Comparison of ENCODE assay signal across 10 cellular contexts in the genomic region with DNA sequence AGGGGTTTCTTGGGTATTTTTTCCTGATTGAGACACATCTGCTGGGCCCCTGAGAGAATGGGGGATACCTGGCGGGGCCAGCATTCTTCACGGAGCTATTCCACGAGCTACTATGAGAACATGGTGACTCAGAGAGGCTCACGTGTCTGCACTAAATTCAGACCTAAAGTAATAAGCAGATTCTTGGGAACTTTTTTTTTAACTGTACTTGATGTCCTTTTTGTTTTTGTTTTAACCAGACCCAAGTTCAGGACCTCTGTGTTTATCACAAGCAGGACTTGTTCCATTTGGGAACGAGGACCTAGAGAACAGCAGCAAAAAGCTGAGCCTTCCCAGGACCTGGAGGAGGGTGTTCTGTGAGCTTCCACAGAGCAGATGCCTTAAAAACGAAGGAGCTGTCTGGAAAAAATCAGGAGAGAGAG. TPM values are rescaled to one million over a fixed set of nuclear protein-coding genes. Genes with fewer than 3 reads are reported as not detected.
A peak's percentile ranks its signal among the peaks of the same experiment; 100 is the strongest.
DNase-seq lines count a peak whose midpoint lies in the region; ATAC-seq and TF ChIP-seq lines count a peak whose summit lies in the region.
"Had no signal": no experiment of that assay in that cellular context is flagged by ENCODE, and none has a peak within 500 bp of the region (broad histone marks: within the 10 kb centered on the region; RNA-seq: fewer than 3 reads in every experiment).

No MANE protein-coding gene starts in this region.

- H3K4me3 ChIP-seq in HFF-Myc (replicated peaks; ENCODE audit: low read depth, low read length): no peak overlapping the region

- no peaks in the 10 kb centered on the region for H3K9me3 Mint-ChIP-seq in CD4-positive, alpha-beta T cell
- H3K9me3 Mint-ChIP-seq: T-helper 2 cell treated with Interferon-gamma antibody and Interleukin-4, amounts not matched to agents 5 μg/mL and 100 μg/mL, for 36 hours had no signal

- H3K27ac ChIP-seq in caudate nucleus (ENCODE audit: low read depth, low read length): peak overlapping the region; percentile 67
- H3K27ac ChIP-seq in temporal lobe (ENCODE audit: low read depth, low read length): peak overlapping the region; percentile 51
- no peak overlapping the region for H3K27ac ChIP-seq in CD4-positive, alpha-beta T cell (ENCODE audit: low read depth, low read length)

- no peaks in the 10 kb centered on the region for H3K27me3 ChIP-seq in CD4-positive, alpha-beta T cell (ENCODE audit: control insufficient read depth, insufficient read depth, low read length)

- peaks cover 48% of the 10 kb centered on the region for H3K36me3 Mint-ChIP-seq in CD4-positive, alpha-beta T cell (ENCODE audit: low read depth)
- peaks cover 7% of the 10 kb centered on the region for H3K36me3 Mint-ChIP-seq in T-helper 17 cell (ENCODE audit: low read depth)

- no peak overlapping the region for H3K27ac Mint-ChIP-seq in CD4-positive, alpha-beta T cell
- H3K27ac Mint-ChIP-seq in T-helper 17 cell: no peak overlapping the region
- H3K27ac Mint-ChIP-seq: T-helper 2 cell treated with Interferon-gamma antibody and Interleukin-4, amounts not matched to agents 5 μg/mL and 100 μg/mL, for 36 hours had no signal

- POLR2A ChIA-PET in CD4-positive, alpha-beta T cell (lab: Charles Lee): no interaction called here

- DNase-seq in HFF-Myc (ENCODE audit: extremely low read depth, low read depth) (peak; percentile 20), caudate nucleus (lab: John Stamatoyannopoulos, UW) (no peak), iris pigment epithelial cell (ENCODE audit: low read depth) (peak; percentile 80), SHP77 (lab: John Stamatoyannopoulos, UW) (no peak), T-helper 17 cell (no peak)
- DNase-seq in CD4-positive, alpha-beta T cell: no peak
- DNase-seq: NCI-H524 had no signal

- ATAC-seq in HG03457 (IDR thresholded peaks at IDR 0.05; ENCODE audit: unreplicated experiment) (no peak), T-helper 17 cell (no peak)
- ATAC-seq in CD4-positive, alpha-beta T cell (ENCODE audit: poor library complexity): no peak

- no peak overlapping the region for H3K4me3 Mint-ChIP-seq in CD4-positive, alpha-beta T cell
- H3K4me3 Mint-ChIP-seq in T-helper 17 cell: no peak overlapping the region
- H3K4me3 Mint-ChIP-seq: T-helper 2 cell treated with Interferon-gamma antibody and Interleukin-4, amounts not matched to agents 5 μg/mL and 100 μg/mL, for 36 hours had no signal

- H3K4me1 Mint-ChIP-seq in CD4-positive, alpha-beta T cell (ENCODE audit: low read depth): no peaks in the 10 kb centered on the region
- H3K4me1 Mint-ChIP-seq in T-helper 17 cell: peaks cover 14% of the 10 kb centered on the region

- CTCF ChIA-PET in CD4-positive, alpha-beta T cell (lab: Charles Lee): no interaction called here

- no peaks in the 10 kb centered on the region for H3K9me3 ChIP-seq in CD4-positive, alpha-beta T cell (ENCODE audit: control insufficient read depth, low read length)
- no peaks in the 10 kb centered on the region for H3K9me3 ChIP-seq in T-helper 17 cell (ENCODE audit: control insufficient read depth, low read length, poor library complexity, severe bottlenecking)

- intact Hi-C loops in CD4-positive, alpha-beta T cell (cut with DNase I, micrococcal nuclease): no loop called here

- TF ChIP-seq CTCF in HFF-Myc (IDR thresholded peaks at IDR 0.05; ENCODE audit: low read depth, low read length, missing control alignments): no peak
- TF ChIP-seq CTCF in CD4-positive, alpha-beta T cell (IDR thresholded peaks at IDR 0.05): no peak

- no peaks in the 10 kb centered on the region for H3K27me3 Mint-ChIP-seq in CD4-positive, alpha-beta T cell
- H3K27me3 Mint-ChIP-seq in T-helper 17 cell: no peaks in the 10 kb centered on the region

RNA-seq across cellular contexts. Expression of gene EVA1C, which starts 44.0 kb away (rescaled TPM):
- total RNA-seq in temporal lobe: 1.5 TPM
- total RNA-seq in CD4-positive, alpha-beta T cell: 10 to 100 TPM; 11.1 to 12.7 TPM
- 10 to 100 TPM; 17.9 to 21.9 TPM for total RNA-seq in T-helper 17 cell

Comparison
In these comparisons a context has a peak if more than half of its experiments do, and no peak if none do; other contexts are left out.
1. DNase-seq: peak in HFF-Myc (single experiment) and iris pigment epithelial cell (single experiment); none in caudate nucleus (0 of 61), SHP77 (0 of 2), CD4-positive, alpha-beta T cell (0 of 10) and T-helper 17 cell (0 of 3).